2 cellular contexts compared by ENCODE assay signal in genomic region chr2:85588218-85589044, GRCh38.
TF ChIP-seq lines count a peak whose summit lies in the region.

No MANE protein-coding gene starts in this region.

TF ChIP-seq in IMR-90, 13 proteins besides CTCF, POLR2A, EP300 and RAD21:
- TF ChIP-seq FOS (IDR thresholded peaks at IDR 0.05; ENCODE audit: low read depth, low read length) = no peak
- TF ChIP-seq BHLHE40 (IDR thresholded peaks at IDR 0.05; ENCODE audit: low read depth, low read length) = no peak
- no peak for TF ChIP-seq MXI1 (IDR thresholded peaks at IDR 0.05; ENCODE audit: borderline replicate concordance, low read depth, low read length)
- no peak for TF ChIP-seq MAZ (IDR thresholded peaks at IDR 0.05; ENCODE audit: borderline replicate concordance, low read depth, low read length)
- TF ChIP-seq CHD1 (IDR thresholded peaks at IDR 0.05; ENCODE audit: low read depth, low read length) = no peak
- no peak for TF ChIP-seq SMC3 (IDR thresholded peaks at IDR 0.05; ENCODE audit: low read depth, low read length)
- no peak for TF ChIP-seq RCOR1 (IDR thresholded peaks at IDR 0.05; ENCODE audit: insufficient replicate concordance, low read length)
- TF ChIP-seq MAFK (IDR thresholded peaks at IDR 0.05; ENCODE audit: low read depth, low read length) = no peak
- no peak for TF ChIP-seq RFX5 (IDR thresholded peaks at IDR 0.05; ENCODE audit: low read depth, low read length)
TF ChIP-seq in IMR-90: peak in this region for 0.

TF ChIP-seq in HepG2, 621 proteins besides CTCF, POLR2A, EP300 and RAD21:
- TF ChIP-seq ZNF761 (CRISPR knock-in tag; conservative IDR thresholded peaks at IDR 0.05) = no peak
- TF ChIP-seq SSRP1 (CRISPR knock-in tag; IDR thresholded peaks at IDR 0.05) = 0 out of 2 replicates have a peak, but pooled peaks have one; percentile 37
- TF ChIP-seq ZFX (CRISPR knock-in tag; IDR thresholded peaks at IDR 0.05; ENCODE audit: low read depth) = 0 out of 2 replicates have a peak, but pooled peaks have one; percentile 4
- TF ChIP-seq CEBPG (CRISPR knock-in tag; IDR thresholded peaks at IDR 0.05) = 0 out of 2 replicates have a peak, but pooled peaks have one; percentile 3
- no peak for TF ChIP-seq SOX13 (IDR thresholded peaks at IDR 0.05)
- no peak for TF ChIP-seq SOX13 (CRISPR knock-in tag; conservative IDR thresholded peaks at IDR 0.05 in 1 of 2, IDR thresholded peaks at IDR 0.05 in 1 of 2)
